ENCODE assay signal across 10 cellular contexts in the genomic region with DNA sequence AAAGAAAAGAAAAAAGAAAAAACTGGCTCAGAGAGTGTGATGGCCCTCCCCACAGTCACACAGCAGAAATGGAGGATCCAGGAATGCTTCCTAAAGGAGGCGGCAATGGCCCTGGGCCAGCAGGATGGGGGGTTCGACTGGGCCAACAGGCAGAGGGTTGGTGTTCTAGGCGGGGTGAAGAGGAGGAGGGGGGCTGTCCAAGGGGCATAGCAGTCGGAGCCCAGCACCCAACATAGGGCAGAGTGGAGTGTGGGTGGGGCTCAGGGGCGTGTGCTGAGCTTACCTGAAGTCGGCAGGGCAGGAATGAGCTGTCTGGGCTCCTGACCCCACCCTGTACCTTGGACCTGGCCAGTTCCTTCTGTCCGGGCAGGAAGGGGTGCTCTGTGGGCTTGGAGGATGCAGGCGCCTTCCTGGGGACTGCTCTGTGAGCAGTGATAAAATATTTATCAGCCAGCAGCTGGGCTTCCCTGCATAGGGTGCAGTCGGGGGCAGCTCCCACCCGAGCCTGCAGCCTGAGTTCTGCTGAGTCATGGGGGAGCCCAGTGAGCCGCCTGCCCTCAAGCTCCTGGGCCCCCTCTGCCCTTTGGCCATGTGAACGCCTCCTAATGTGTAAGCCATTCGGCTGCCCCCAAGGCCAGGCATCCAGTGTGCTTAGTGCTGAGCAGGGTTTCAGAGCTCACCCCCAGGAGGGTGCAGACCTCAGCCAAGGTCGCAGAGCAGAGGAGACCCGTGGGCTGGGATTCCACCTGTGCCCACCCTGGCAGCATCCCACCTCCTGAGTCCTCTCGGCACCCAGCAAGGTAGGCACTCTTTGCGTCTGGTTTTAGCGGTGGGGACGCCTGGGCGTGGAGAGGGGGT. TPM values are rescaled to one million over a fixed set of nuclear protein-coding genes. Genes with fewer than 3 reads are reported as not detected.
DNase-seq lines count a peak whose midpoint lies in the region; ATAC-seq and TF ChIP-seq lines count a peak whose summit lies in the region.
"Had no signal": no experiment of that assay in that cellular context is flagged by ENCODE, and none has a peak within 500 bp of the region (broad histone marks: within the 10 kb centered on the region; RNA-seq: fewer than 3 reads in every experiment).

No MANE protein-coding gene starts in this region.

- no peaks in the 10 kb centered on the region for H3K36me3 Mint-ChIP-seq in activated CD4-positive, alpha-beta T cell treated with anti-CD3 and anti-CD28 coated beads for 36 hours (ENCODE audit: low read depth)
- H3K36me3 Mint-ChIP-seq in stimulated activated memory B cell treated with anti-CD40 and anti-IgM and Interleukin-4, amounts not matched to agents 10 μg/mL and 1 μg/mL and 100 μg/mL, for 72 hours: no peaks in the 10 kb centered on the region
- H3K36me3 Mint-ChIP-seq in HFFc6 (ENCODE audit: low read depth): no peaks in the 10 kb centered on the region

- no peaks in the 10 kb centered on the region for H3K27me3 Mint-ChIP-seq in activated CD4-positive, alpha-beta T cell treated with anti-CD3 and anti-CD28 coated beads for 36 hours
- peaks cover 91% of the 10 kb centered on the region for H3K27me3 Mint-ChIP-seq in stimulated activated memory B cell treated with anti-CD40 and anti-IgM and Interleukin-4, amounts not matched to agents 10 μg/mL and 1 μg/mL and 100 μg/mL, for 72 hours
- H3K27me3 Mint-ChIP-seq in HFFc6 (ENCODE audit: insufficient read depth): peaks cover 11% of the 10 kb centered on the region

- no peaks in the 10 kb centered on the region for H3K9me3 Mint-ChIP-seq in activated CD4-positive, alpha-beta T cell treated with anti-CD3 and anti-CD28 coated beads for 36 hours (ENCODE audit: low read depth)
- no peaks in the 10 kb centered on the region for H3K9me3 Mint-ChIP-seq in stimulated activated memory B cell treated with anti-CD40 and anti-IgM and Interleukin-4, amounts not matched to agents 10 μg/mL and 1 μg/mL and 100 μg/mL, for 72 hours
- no peaks in the 10 kb centered on the region for H3K9me3 Mint-ChIP-seq in HFFc6

- CTCF ChIA-PET in activated CD4-positive, alpha-beta T cell treated with anti-CD3 and anti-CD28 coated beads for 36 hours (lab: Charles Lee): interaction anchor here (1.2 kb wide), 1 partner anchor 59 kb away, joined by 3 read pairs; no protein-coding TSS in a partner anchor

- no peak for DNase-seq in activated CD4-positive, alpha-beta T cell treated with anti-CD3 and anti-CD28 coated beads for 36 hours
- DNase-seq in activated CD4-positive, alpha-beta T cell treated with anti-CD3 and anti-CD28 coated beads for 48 hours: no peak
- DNase-seq in RPMI7951 (ENCODE audit: low read depth): peak; percentile 13
- peak; percentile 44 for DNase-seq in glomerular visceral epithelial cell (ENCODE audit: extremely low spot score)
- DNase-seq in HFFc6: no peak
- DNase-seq: occipital lobe had no signal

- peak overlapping the region; percentile 35 for H3K4me3 Mint-ChIP-seq in activated CD4-positive, alpha-beta T cell treated with anti-CD3 and anti-CD28 coated beads for 36 hours
- peak overlapping the region; percentile 47 for H3K4me3 Mint-ChIP-seq in stimulated activated memory B cell treated with anti-CD40 and anti-IgM and Interleukin-4, amounts not matched to agents 10 μg/mL and 1 μg/mL and 100 μg/mL, for 72 hours
- H3K4me3 Mint-ChIP-seq in HFFc6: no peak overlapping the region

- peak; percentile 36 for ATAC-seq in activated CD4-positive, alpha-beta T cell treated with anti-CD3 and anti-CD28 coated beads for 36 hours
- peak; percentile 39 for ATAC-seq in stimulated activated memory B cell treated with anti-CD40 and anti-IgM and Interleukin-4, amounts not matched to agents 10 μg/mL and 1 μg/mL and 100 μg/mL, for 72 hours
- ATAC-seq in GM19035 (IDR thresholded peaks at IDR 0.05; ENCODE audit: unreplicated experiment) (no peak), GM21619 (IDR thresholded peaks at IDR 0.05; ENCODE audit: unreplicated experiment) (no peak)

- no peak for TF ChIP-seq CTCF in HFFc6 (IDR thresholded peaks at IDR 0.05)

- POLR2A ChIA-PET in activated CD4-positive, alpha-beta T cell treated with anti-CD3 and anti-CD28 coated beads for 36 hours (lab: Charles Lee): no interaction called here

- intact Hi-C loops in activated CD4-positive, alpha-beta T cell treated with anti-CD3 and anti-CD28 coated beads for 36 hours (cut with DNase I, micrococcal nuclease): no loop called here

- no peak overlapping the region for H3K27ac Mint-ChIP-seq in activated CD4-positive, alpha-beta T cell treated with anti-CD3 and anti-CD28 coated beads for 36 hours
- H3K27ac Mint-ChIP-seq in stimulated activated memory B cell treated with anti-CD40 and anti-IgM and Interleukin-4, amounts not matched to agents 10 μg/mL and 1 μg/mL and 100 μg/mL, for 72 hours: no peak overlapping the region
- no peak overlapping the region for H3K27ac Mint-ChIP-seq in HFFc6

- peaks cover 25% of the 10 kb centered on the region for H3K4me1 Mint-ChIP-seq in activated CD4-positive, alpha-beta T cell treated with anti-CD3 and anti-CD28 coated beads for 36 hours
- H3K4me1 Mint-ChIP-seq in stimulated activated memory B cell treated with anti-CD40 and anti-IgM and Interleukin-4, amounts not matched to agents 10 μg/mL and 1 μg/mL and 100 μg/mL, for 72 hours: peaks cover 26% of the 10 kb centered on the region
- H3K4me1 Mint-ChIP-seq in HFFc6 (ENCODE audit: low read depth): no peaks in the 10 kb centered on the region

RNA-seq across cellular contexts. Expression of a gene that starts 25.3 kb away (rescaled TPM):
- 10 to 100 TPM; 13.6 TPM for total RNA-seq in activated CD4-positive, alpha-beta T cell treated with anti-CD3 and anti-CD28 coated beads for 36 hours
- total RNA-seq in RPMI7951 (2014; rRNA removed; shearing (Covaris generic)): 0.29 and 0.96 TPM in 2 replicates
- total RNA-seq in HFFc6 (2021; fragmentation: NEBNext Ultra II Directional; extraction: Animal tissue kit (Norgen Biotek cat#: 25700)): 10 to 100 TPM in 1 of 6 experiments, 1 to 10 TPM in 5; 4.6 to 12.7 (median 5.2) TPM
- total RNA-seq: M059J had no signal

Comparison
In these comparisons a context has a peak if more than half of its experiments do, and no peak if none do; other contexts are left out.
1. ATAC-seq: peak in activated CD4-positive, alpha-beta T cell treated with anti-CD3 and anti-CD28 coated beads for 36 hours (single experiment) and stimulated activated memory B cell treated with anti-CD40 and anti-IgM and Interleukin-4, amounts not matched to agents 10 μg/mL and 1 μg/mL and 100 μg/mL, for 72 hours (single experiment); none in GM19035 (single experiment) and GM21619 (single experiment).
2. DNase-seq: peak in RPMI7951 (single experiment) and glomerular visceral epithelial cell (single experiment); none in activated CD4-positive, alpha-beta T cell treated with anti-CD3 and anti-CD28 coated beads for 36 hours (single experiment), activated CD4-positive, alpha-beta T cell treated with anti-CD3 and anti-CD28 coated beads for 48 hours (single experiment) and HFFc6 (single experiment).